ENCODE assay signal across 16 cellular contexts in genomic region chr4:119518915-119519410, GRCh38.
DNase-seq lines count a peak whose midpoint lies in the region; ATAC-seq and TF ChIP-seq lines count a peak whose summit lies in the region.
"Had no signal": no experiment of that assay in that cellular context is flagged by ENCODE, and none has a peak within 500 bp of the region (broad histone marks: within the 10 kb centered on the region; RNA-seq: fewer than 3 reads in every experiment).

No MANE protein-coding gene starts in this region.

- H3K4me1 ChIP-seq in HUES48 (ENCODE audit: control insufficient read depth, insufficient read depth, low read length) = peaks cover 12% of the 10 kb centered on the region
- peaks cover 19% of the 10 kb centered on the region for H3K4me1 ChIP-seq in iPS-18a (ENCODE audit: control insufficient read depth, low read depth, low read length)
- H3K4me1 ChIP-seq in subcutaneous abdominal adipose tissue (ENCODE audit: control insufficient read depth in 5 of 5, insufficient read depth in 5 of 5, low read length in 5 of 5) = peaks cover 0 to 5% (median 4%) of the 10 kb centered on the region in 5 donors

- H3K27ac ChIP-seq in HUES48 (ENCODE audit: low read depth, low read length) (peak overlapping the region; percentile 79), iPS-18a (ENCODE audit: low read length) (peak overlapping the region; percentile 37), subcutaneous abdominal adipose tissue (ENCODE audit: low read depth, low read length) (peak overlapping the region; percentile 80)
- H3K27ac ChIP-seq: C4-2B, HL-60 had no signal

- ATAC-seq in WTC11 (peak; percentile 50), GM19351 (IDR thresholded peaks at IDR 0.05; ENCODE audit: unreplicated experiment) (no peak)
- no peak for ATAC-seq in effector memory CD8-positive, alpha-beta T cell (replicated peaks)

- H3K27ac Mint-ChIP-seq in WTC11 = peak overlapping the region; percentile 29; the same call in 1 of the 2 replicates
- no peak overlapping the region for H3K27ac Mint-ChIP-seq in effector memory CD8-positive, alpha-beta T cell
- no peak overlapping the region for H3K27ac Mint-ChIP-seq in nephron progenitor cell

- no peak overlapping the region for H3K9ac ChIP-seq in HUES48 (ENCODE audit: low read depth, low read length)
- no peak overlapping the region for H3K9ac ChIP-seq in iPS-18a (ENCODE audit: low read length)
- H3K9ac ChIP-seq in subcutaneous abdominal adipose tissue (ENCODE audit: low read length in 5 of 5) = no peak overlapping the region

- POLR2A ChIA-PET in WTC11 (lab: Charles Lee) = no interaction called here

- H3K9me3 ChIP-seq in HUES48 (ENCODE audit: control insufficient read depth, insufficient read depth, low read length) (no peaks in the 10 kb centered on the region), iPS-18a (ENCODE audit: control insufficient read depth, low read depth, low read length) (no peaks in the 10 kb centered on the region), subcutaneous abdominal adipose tissue (ENCODE audit: control insufficient read depth in 5 of 5, low read length in 5 of 5) (no peaks in the 10 kb centered on the region)

- H3K9me3 Mint-ChIP-seq in WTC11 (no peaks in the 10 kb centered on the region), nephron progenitor cell (no peaks in the 10 kb centered on the region)
- no peaks in the 10 kb centered on the region for H3K9me3 Mint-ChIP-seq in effector memory CD8-positive, alpha-beta T cell

- peaks cover 52% of the 10 kb centered on the region for H3K36me3 ChIP-seq in HUES48 (ENCODE audit: control insufficient read depth, insufficient read depth, low read length)
- H3K36me3 ChIP-seq in iPS-18a (ENCODE audit: control insufficient read depth, low read depth, low read length) = peaks cover 15% of the 10 kb centered on the region
- H3K36me3 ChIP-seq in subcutaneous abdominal adipose tissue (ENCODE audit: control insufficient read depth in 5 of 5, insufficient read depth in 5 of 5, low read length in 5 of 5) = peaks cover 15 to 49% (median 32%) of the 10 kb centered on the region in 5 donors

- H3K4me3 Mint-ChIP-seq in WTC11 (no peak overlapping the region), nephron progenitor cell (no peak overlapping the region)
- no peak overlapping the region for H3K4me3 Mint-ChIP-seq in effector memory CD8-positive, alpha-beta T cell

- CTCF ChIA-PET in WTC11 (lab: Charles Lee) = interaction anchor here (0.8 to 1.1 kb wide), 2 partner anchors 40 to 110 kb away, joined by 3 to 4 read pairs; partner anchors contain the start of gene PDE5A

- H3K27me3 Mint-ChIP-seq in WTC11 (ENCODE audit: low read depth) = no peaks in the 10 kb centered on the region
- no peaks in the 10 kb centered on the region for H3K27me3 Mint-ChIP-seq in effector memory CD8-positive, alpha-beta T cell
- no peaks in the 10 kb centered on the region for H3K27me3 Mint-ChIP-seq in nephron progenitor cell (ENCODE audit: low read depth, poor library complexity)

- H3K4me3 ChIP-seq in HUES48 (ENCODE audit: low read depth, low read length) = no peak overlapping the region
- H3K4me3 ChIP-seq in iPS-18a (ENCODE audit: low read length) = no peak overlapping the region
- no peak overlapping the region for H3K4me3 ChIP-seq in subcutaneous abdominal adipose tissue (ENCODE audit: low read depth in 1 of 5, low read length in 5 of 5)

- peaks cover 22% of the 10 kb centered on the region for H3K36me3 Mint-ChIP-seq in WTC11
- H3K36me3 Mint-ChIP-seq in effector memory CD8-positive, alpha-beta T cell (ENCODE audit: insufficient read depth) = peaks cover 9% of the 10 kb centered on the region
- peaks cover 32% of the 10 kb centered on the region for H3K36me3 Mint-ChIP-seq in nephron progenitor cell (ENCODE audit: low read depth)

- no peak for TF ChIP-seq CTCF in WTC11 (IDR thresholded peaks at IDR 0.05)
- TF ChIP-seq CTCF in nephron progenitor cell (IDR thresholded peaks at IDR 0.05) = no peak

- peaks cover 16% of the 10 kb centered on the region for H3K4me1 Mint-ChIP-seq in WTC11
- H3K4me1 Mint-ChIP-seq in effector memory CD8-positive, alpha-beta T cell (ENCODE audit: low read depth in 2 of 2) = no peaks in the 10 kb centered on the region
- no peaks in the 10 kb centered on the region for H3K4me1 Mint-ChIP-seq in nephron progenitor cell

- DNase-seq in WTC11 (ENCODE audit: low spot score) (no peak), nephron progenitor cell (no peak)
- DNase-seq in effector memory CD8-positive, alpha-beta T cell = no peak
- DNase-seq: AML-193, DMS79 treated with DMSO at 0.1 percent for 48 hours, HCEC 1CT, NCI-H1092 treated with DMSO at 0.1 percent for 48 hours, NCI-H2081 treated with DMSO at 0.1 percent for 48 hours, NCI-H446 treated with DMSO at 0.1 percent for 48 hours, SHP77 had no signal

- H3K27me3 ChIP-seq in HUES48 (ENCODE audit: control insufficient read depth, insufficient read depth, low read length) (no peaks in the 10 kb centered on the region), iPS-18a (ENCODE audit: control insufficient read depth, insufficient read depth, low read length) (no peaks in the 10 kb centered on the region), subcutaneous abdominal adipose tissue (ENCODE audit: control insufficient read depth in 5 of 5, insufficient read depth in 4 of 5, low read length in 5 of 5) (no peaks in the 10 kb centered on the region)

TF ChIP-seq in WTC11, 78 proteins besides CTCF, POLR2A, EP300 and RAD21:
- TF ChIP-seq HMGXB4 (CRISPR knock-in tag; IDR thresholded peaks at IDR 0.05) (no peak), ZSCAN18 (CRISPR knock-in tag; IDR thresholded peaks at IDR 0.05) (no peak), FOXJ3 (CRISPR knock-in tag; IDR thresholded peaks at IDR 0.05; ENCODE audit: borderline replicate concordance) (no peak), ATF1 (CRISPR knock-in tag; IDR thresholded peaks at IDR 0.05) (no peak), ZNF138 (CRISPR knock-in tag; conservative IDR thresholded peaks at IDR 0.05) (no peak), TEAD4 (CRISPR knock-in tag; IDR thresholded peaks at IDR 0.05) (no peak), ZNF232 (CRISPR knock-in tag; IDR thresholded peaks at IDR 0.05) (no peak), CDX4 (CRISPR knock-in tag; IDR thresholded peaks at IDR 0.05; ENCODE audit: borderline replicate concordance) (no peak), ZNF317 (CRISPR knock-in tag; IDR thresholded peaks at IDR 0.05; ENCODE audit: borderline replicate concordance, low read depth) (no peak)
